ENCODE assay signal across 9 cellular contexts in genomic region chr22:19460036-19460435, GRCh38.
"Had no signal": no experiment of that assay in that cellular context is flagged by ENCODE, and none has a peak within 500 bp of the region (broad histone marks: within the 10 kb centered on the region; RNA-seq: fewer than 3 reads in every experiment).

No MANE protein-coding gene starts in this region.

- H3K27ac ChIP-seq: GM23248, HL-60 had no signal

- DNase-seq: GM23248, GOT3, H7, HFFc6, KG1 had no signal

- H3K9me3 ChIP-seq: HAP-1 had no signal

- ATAC-seq: HCT116, HepG2 had no signal

- H3K9ac ChIP-seq: GM23248 had no signal

- H2AFZ ChIP-seq: GM23248 had no signal

- FAIRE-seq: HepG2 had no signal

- H3K4me3 ChIP-seq: GM23248, HAP-1 had no signal
